Comparison of ENCODE assay signal across 8 cellular contexts in genomic region chr4:105599475-105599874, GRCh38. TPM values are rescaled to one million over a fixed set of nuclear protein-coding genes. Genes with fewer than 3 reads are reported as not detected.
"Had no signal": no experiment of that assay in that cellular context is flagged by ENCODE, and none has a peak within 500 bp of the region (broad histone marks: within the 10 kb centered on the region; RNA-seq: fewer than 3 reads in every experiment).

No MANE protein-coding gene starts in this region.

- H3K4me3 Mint-ChIP-seq: GM23338, H9 had no signal

- H3K4me1 Mint-ChIP-seq: H9 had no signal

- DNase-seq: H9, HCEC 1CT, IMR-90 had no signal

- H3K4me3 ChIP-seq: GM23338, K562 had no signal

- ATAC-seq: GM23338, K562 had no signal

- H3K9me3 Mint-ChIP-seq: GM23338, H9 had no signal

- H2AFZ ChIP-seq: GM23338 had no signal

- H3K27ac Mint-ChIP-seq: GM23338, H9 had no signal

- H3K4me2 ChIP-seq: GM23338 had no signal

- FAIRE-seq: H1, H54, HTR-8/SVneo, K562 had no signal

RNA-seq across cellular contexts. Expression of gene ARHGEF38, which starts 47.1 kb away (rescaled TPM):
- total RNA-seq: GM23338, H1, H9, IMR-90, K562 had no signal
